12 cellular contexts compared by ENCODE assay signal in genomic region chr13:76512676-76513277, GRCh38.
DNase-seq lines count a peak whose midpoint lies in the region; ATAC-seq, FAIRE-seq and TF ChIP-seq lines count a peak whose summit lies in the region.
"Had no signal": no experiment of that assay in that cellular context is flagged by ENCODE, and none has a peak within 500 bp of the region (broad histone marks: within the 10 kb centered on the region; RNA-seq: fewer than 3 reads in every experiment).

No MANE protein-coding gene starts in this region.

- peak; percentile 32 for ATAC-seq in stimulated activated naive CD8-positive, alpha-beta T cell treated with anti-CD3 and anti-CD28 coated beads, Interleukin-15, Interleukin-2, amounts not matched to agents 100 U/mL and 50 U/mL, for 24 hours
- ATAC-seq in stimulated activated naive CD8-positive, alpha-beta T cell treated with anti-CD3 and anti-CD28 coated beads, Interleukin-15, amount 100 ng/mL, for 72 hours: no peak
- ATAC-seq in PC-3: peak; percentile 76
- ATAC-seq in activated CD4-positive, CD25-positive, alpha-beta regulatory T cell treated with anti-CD3 and anti-CD28 coated beads, Interleukin-2, amount 50 U/mL, for 24 hours: no peak

- no peak for DNase-seq in stimulated activated naive CD8-positive, alpha-beta T cell treated with anti-CD3 and anti-CD28 coated beads, Interleukin-15, Interleukin-2, amounts not matched to agents 100 U/mL and 50 U/mL, for 24 hours
- DNase-seq in stimulated activated naive CD8-positive, alpha-beta T cell treated with anti-CD3 and anti-CD28 coated beads, Interleukin-15, amount 100 ng/mL, for 72 hours: no peak
- DNase-seq in PC-3 (peak; percentile 87), fibroblast of gingiva (ENCODE audit: low read depth) (peak; percentile 88), urothelium cell line (ENCODE audit: low spot score) (peak; percentile 18), testis (no peak)
- no peak for DNase-seq in activated CD4-positive, alpha-beta memory T cell treated with anti-CD3 and anti-CD28 coated beads, Interleukin-2, amount 10 ng/mL, durations not matched to agents 7 days and 5 days
- DNase-seq: activated naive CD4-positive, alpha-beta T cell treated with anti-CD3 and anti-CD28 coated beads, Interleukin-2, amount 50 U/mL, for 16 hours; hypothalamus; nucleus accumbens had no signal

- intact Hi-C loops in PC-3 (cut with micrococcal nuclease) (no loop called here), testis (cut with DNase I; ENCODE audit: low total_unique reads) (no loop called here)

- H3K9me3 Mint-ChIP-seq in stimulated activated naive CD8-positive, alpha-beta T cell treated with anti-CD3 and anti-CD28 coated beads, Interleukin-15, amount 100 ng/mL, for 72 hours: no peaks in the 10 kb centered on the region
- H3K9me3 Mint-ChIP-seq in activated CD4-positive, alpha-beta memory T cell treated with anti-CD3 and anti-CD28 coated beads, Interleukin-2, amount 10 ng/mL, durations not matched to agents 7 days and 5 days: no peaks in the 10 kb centered on the region

- no peaks in the 10 kb centered on the region for H3K79me2 ChIP-seq in PC-3 (ENCODE audit: low read length)

- peak overlapping the region; percentile 5; the same call in 1 of the 2 replicates for H3K9ac ChIP-seq in PC-3 (ENCODE audit: low read length)

- FAIRE-seq in urothelium cell line (lab: Jason Lieb, UNC): no peak

- H3K4me3 ChIP-seq in PC-3 (ENCODE audit: low read length) (no peak overlapping the region), testis (no peak overlapping the region)

- H3F3A ChIP-seq in PC-3 (ENCODE audit: low read length, unreplicated experiment): no peaks in the 10 kb centered on the region

- WGBS in testis, 2 donors: 59 to 68% methylated on average over 1 of the region's 1 CpG

- H3K9me3 ChIP-seq in PC-3 (ENCODE audit: low read length) (no peaks in the 10 kb centered on the region), testis (no peaks in the 10 kb centered on the region)

- H3K9me2 ChIP-seq in PC-3 (replicated peaks; ENCODE audit: low read length): no peaks in the 10 kb centered on the region

- TF ChIP-seq CTCF in PC-3 (conservative IDR thresholded peaks at IDR 0.05; ENCODE audit: low read depth, low read length) (no peak), testis (IDR thresholded peaks at IDR 0.05) (no peak)

- H2AFZ ChIP-seq in PC-3 (ENCODE audit: low read length): no peak overlapping the region

- no peak overlapping the region for H3K4me3 Mint-ChIP-seq in stimulated activated naive CD8-positive, alpha-beta T cell treated with anti-CD3 and anti-CD28 coated beads, Interleukin-15, amount 100 ng/mL, for 72 hours
- H3K4me3 Mint-ChIP-seq in activated CD4-positive, alpha-beta memory T cell treated with anti-CD3 and anti-CD28 coated beads, Interleukin-2, amount 10 ng/mL, durations not matched to agents 7 days and 5 days: no peak overlapping the region

- H3K4me1 ChIP-seq in PC-3 (ENCODE audit: insufficient read depth, low read length): peaks cover 18% of the 10 kb centered on the region
- no peaks in the 10 kb centered on the region for H3K4me1 ChIP-seq in testis

- peaks cover 11% of the 10 kb centered on the region; the same call in 1 of the 2 replicates for H3K27me3 ChIP-seq in PC-3 (ENCODE audit: low read length)
- no peaks in the 10 kb centered on the region for H3K27me3 ChIP-seq in testis

- no peaks in the 10 kb centered on the region for H4K20me1 ChIP-seq in PC-3 (ENCODE audit: low read length)

- no peaks in the 10 kb centered on the region for H3K36me3 Mint-ChIP-seq in activated CD4-positive, alpha-beta memory T cell treated with anti-CD3 and anti-CD28 coated beads, Interleukin-2, amount 10 ng/mL, durations not matched to agents 7 days and 5 days (ENCODE audit: low read depth)

- TF ChIP-seq POLR2A in testis (IDR thresholded peaks at IDR 0.05): no peak

- no TSS peak for BruUV-seq in PC-3 (replicated peaks; lab: Mats Ljungman, UMichigan)

- H3K27me3 Mint-ChIP-seq in stimulated activated naive CD8-positive, alpha-beta T cell treated with anti-CD3 and anti-CD28 coated beads, Interleukin-15, amount 100 ng/mL, for 72 hours: peaks cover 21% of the 10 kb centered on the region
- peaks cover 11% of the 10 kb centered on the region for H3K27me3 Mint-ChIP-seq in activated CD4-positive, alpha-beta memory T cell treated with anti-CD3 and anti-CD28 coated beads, Interleukin-2, amount 10 ng/mL, durations not matched to agents 7 days and 5 days

- peak overlapping the region; percentile 61 for H3K27ac ChIP-seq in PC-3 (ENCODE audit: low read length)
- no peak overlapping the region for H3K27ac ChIP-seq in testis
- H3K27ac ChIP-seq: C4-2B had no signal

- peak overlapping the region; percentile 31 for H3K4me2 ChIP-seq in PC-3 (ENCODE audit: low read length)

- CTCF ChIA-PET in PC-3 (lab: Charles Lee): no interaction called here
- CTCF ChIA-PET in activated CD4-positive, alpha-beta memory T cell treated with anti-CD3 and anti-CD28 coated beads, Interleukin-2, amount 10 ng/mL, durations not matched to agents 7 days and 5 days (lab: Charles Lee): no interaction called here

- H3K27ac Mint-ChIP-seq in stimulated activated naive CD8-positive, alpha-beta T cell treated with anti-CD3 and anti-CD28 coated beads, Interleukin-15, amount 100 ng/mL, for 72 hours: no peak overlapping the region
- no peak overlapping the region for H3K27ac Mint-ChIP-seq in activated CD4-positive, alpha-beta memory T cell treated with anti-CD3 and anti-CD28 coated beads, Interleukin-2, amount 10 ng/mL, durations not matched to agents 7 days and 5 days

- H3K36me3 ChIP-seq in PC-3 (ENCODE audit: low read depth, low read length) (no peaks in the 10 kb centered on the region), testis (ENCODE audit: low read depth, missing control alignments) (no peaks in the 10 kb centered on the region)

- POLR2A ChIA-PET in PC-3 (lab: Charles Lee; ENCODE audit: unreplicated experiment): no interaction called here
- POLR2A ChIA-PET in activated CD4-positive, alpha-beta memory T cell treated with anti-CD3 and anti-CD28 coated beads, Interleukin-2, amount 10 ng/mL, durations not matched to agents 7 days and 5 days (lab: Charles Lee): no interaction called here

- H3K4me1 Mint-ChIP-seq in stimulated activated naive CD8-positive, alpha-beta T cell treated with anti-CD3 and anti-CD28 coated beads, Interleukin-15, amount 100 ng/mL, for 72 hours: no peaks in the 10 kb centered on the region
- no peaks in the 10 kb centered on the region for H3K4me1 Mint-ChIP-seq in activated CD4-positive, alpha-beta memory T cell treated with anti-CD3 and anti-CD28 coated beads, Interleukin-2, amount 10 ng/mL, durations not matched to agents 7 days and 5 days

Comparison
In these comparisons a context has a peak if more than half of its experiments do, and no peak if none do; other contexts are left out.
1. ATAC-seq: peak in stimulated activated naive CD8-positive, alpha-beta T cell treated with anti-CD3 and anti-CD28 coated beads, Interleukin-15, Interleukin-2, amounts not matched to agents 100 U/mL and 50 U/mL, for 24 hours (single experiment) and PC-3 (single experiment); none in stimulated activated naive CD8-positive, alpha-beta T cell treated with anti-CD3 and anti-CD28 coated beads, Interleukin-15, amount 100 ng/mL, for 72 hours (single experiment) and activated CD4-positive, CD25-positive, alpha-beta regulatory T cell treated with anti-CD3 and anti-CD28 coated beads, Interleukin-2, amount 50 U/mL, for 24 hours (0 of 2).
2. DNase-seq: peak in PC-3 (single experiment), fibroblast of gingiva (single experiment) and urothelium cell line (single experiment); none in stimulated activated naive CD8-positive, alpha-beta T cell treated with anti-CD3 and anti-CD28 coated beads, Interleukin-15, Interleukin-2, amounts not matched to agents 100 U/mL and 50 U/mL, for 24 hours (single experiment), stimulated activated naive CD8-positive, alpha-beta T cell treated with anti-CD3 and anti-CD28 coated beads, Interleukin-15, amount 100 ng/mL, for 72 hours (0 of 2), activated CD4-positive, alpha-beta memory T cell treated with anti-CD3 and anti-CD28 coated beads, Interleukin-2, amount 10 ng/mL, durations not matched to agents 7 days and 5 days (single experiment) and testis (single experiment).